ENCODE assay signal across 26 cellular contexts in the genomic region with DNA sequence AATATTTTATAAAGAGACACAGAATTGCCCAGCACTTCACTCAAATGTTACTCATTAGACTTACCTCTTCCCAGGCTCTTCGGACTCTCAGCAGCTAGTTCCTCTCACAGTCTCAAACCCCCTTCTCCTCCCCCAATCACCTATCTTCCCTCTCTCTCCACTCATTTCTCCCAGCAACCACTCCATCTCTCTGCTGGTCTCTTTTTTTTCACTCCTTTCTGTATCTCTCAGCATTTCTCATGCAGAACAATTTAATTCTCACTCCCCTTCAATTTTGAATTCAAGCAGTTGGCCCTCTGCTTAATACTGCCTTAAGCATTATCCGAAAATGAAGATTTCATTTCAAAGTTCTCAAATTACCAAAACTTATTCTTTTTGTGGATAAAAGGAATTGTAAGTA. TPM values are rescaled to one million over a fixed set of nuclear protein-coding genes. Genes with fewer than 3 reads are reported as not detected.
DNase-seq lines count a peak whose midpoint lies in the region; ATAC-seq, FAIRE-seq and TF ChIP-seq lines count a peak whose summit lies in the region.
"Had no signal": no experiment of that assay in that cellular context is flagged by ENCODE, and none has a peak within 500 bp of the region (broad histone marks: within the 10 kb centered on the region; RNA-seq: fewer than 3 reads in every experiment).

No MANE protein-coding gene starts in this region.

- dilution Hi-C loops in keratinocyte (cut with MboI; ENCODE audit: extremely low pct_ligation_motif_present, low sequenced_read_pairs) = no loop called here

- H3K79me2 ChIP-seq in keratinocyte (ENCODE audit: control insufficient read depth, insufficient read depth, low read length) = no peaks in the 10 kb centered on the region

- H3K9ac ChIP-seq in keratinocyte (ENCODE audit: control insufficient read depth, extremely low read depth, insufficient read depth, low read length) = no peak overlapping the region

- TF ChIP-seq POLR2A in A549 (IDR thresholded peaks at IDR 0.05; ENCODE audit: low read length) = no peak

- peak overlapping the region; percentile 83 for H3K27ac Mint-ChIP-seq in HFFc6
- no peak overlapping the region for H3K27ac Mint-ChIP-seq in activated T-helper 1 cell treated with anti-CD3 and anti-CD28 coated beads, Interleukin-12 subunit alpha, Interleukin-12 subunit beta, Interleukin-2, Interleukin-4 antibody, amounts not matched to agents 30 ng/mL and 10 ng/mL and 1 ng/mL, durations not matched to agents 14 hours and 24 hours and 36 hours
- H3K27ac Mint-ChIP-seq: activated CD4-positive, alpha-beta memory T cell treated with anti-CD3 and anti-CD28 coated beads, Interleukin-2, amount 10 ng/mL, durations not matched to agents 7 days and 5 days; activated naive CD4-positive, alpha-beta T cell treated with anti-CD3 and anti-CD28 coated beads for 36 hours; CD4-positive, alpha-beta T cell; IgD-negative memory B cell; nephron had no signal

- H3K4me3 Mint-ChIP-seq in HFFc6 = no peak overlapping the region
- no peak overlapping the region for H3K4me3 Mint-ChIP-seq in activated T-helper 1 cell treated with anti-CD3 and anti-CD28 coated beads, Interleukin-12 subunit alpha, Interleukin-12 subunit beta, Interleukin-2, Interleukin-4 antibody, amounts not matched to agents 30 ng/mL and 10 ng/mL and 1 ng/mL, durations not matched to agents 14 hours and 24 hours and 36 hours
- H3K4me3 Mint-ChIP-seq: activated CD4-positive, alpha-beta memory T cell treated with anti-CD3 and anti-CD28 coated beads, Interleukin-2, amount 10 ng/mL, durations not matched to agents 7 days and 5 days; activated naive CD4-positive, alpha-beta T cell treated with anti-CD3 and anti-CD28 coated beads for 36 hours; CD4-positive, alpha-beta T cell; nephron had no signal

- H3K27me3 ChIP-seq in keratinocyte (ENCODE audit: control insufficient read depth, extremely low read depth, insufficient read depth, low read length) = no peaks in the 10 kb centered on the region
- H3K27me3 ChIP-seq: gastrocnemius medialis, pancreas, upper lobe of right lung had no signal

- no peaks in the 10 kb centered on the region; the same call in 1 of the 2 replicates for H3K9me3 Mint-ChIP-seq in HFFc6
- no peaks in the 10 kb centered on the region for H3K9me3 Mint-ChIP-seq in activated T-helper 1 cell treated with anti-CD3 and anti-CD28 coated beads, Interleukin-12 subunit alpha, Interleukin-12 subunit beta, Interleukin-2, Interleukin-4 antibody, amounts not matched to agents 30 ng/mL and 10 ng/mL and 1 ng/mL, durations not matched to agents 14 hours and 24 hours and 36 hours
- H3K9me3 Mint-ChIP-seq: activated CD4-positive, alpha-beta memory T cell treated with anti-CD3 and anti-CD28 coated beads, Interleukin-2, amount 10 ng/mL, durations not matched to agents 7 days and 5 days; activated naive CD4-positive, alpha-beta T cell treated with anti-CD3 and anti-CD28 coated beads for 36 hours; CD4-positive, alpha-beta T cell; nephron had no signal

- no peak for TF ChIP-seq RAD21 in A549 (conservative IDR thresholded peaks at IDR 0.05 in 1 of 2, IDR thresholded peaks at IDR 0.05 in 1 of 2)

- H2AFZ ChIP-seq in keratinocyte (ENCODE audit: control insufficient read depth, low read length) = no peak overlapping the region

- H3K36me3 Mint-ChIP-seq in HFFc6 (ENCODE audit: low read depth) = peaks cover 10% of the 10 kb centered on the region; the same call in 1 of the 2 replicates
- no peaks in the 10 kb centered on the region for H3K36me3 Mint-ChIP-seq in activated T-helper 1 cell treated with anti-CD3 and anti-CD28 coated beads, Interleukin-12 subunit alpha, Interleukin-12 subunit beta, Interleukin-2, Interleukin-4 antibody, amounts not matched to agents 30 ng/mL and 10 ng/mL and 1 ng/mL, durations not matched to agents 14 hours and 24 hours and 36 hours (ENCODE audit: low read depth)
- H3K36me3 Mint-ChIP-seq: IgD-negative memory B cell had no signal

- H4K20me1 ChIP-seq in keratinocyte (ENCODE audit: control insufficient read depth, extremely low read depth, insufficient read depth, low read length) = no peaks in the 10 kb centered on the region

- H3K4me1 ChIP-seq in A549 (peaks cover 71% of the 10 kb centered on the region), keratinocyte (ENCODE audit: control insufficient read depth, extremely low read depth, insufficient read depth, low read length) (peaks cover 25% of the 10 kb centered on the region)
- H3K4me1 ChIP-seq: gastrocnemius medialis, lower lobe of right lung, pancreas had no signal

- H3K4me2 ChIP-seq in A549 = peak overlapping the region; percentile 81
- no peak overlapping the region for H3K4me2 ChIP-seq in keratinocyte (ENCODE audit: control insufficient read depth, extremely low read depth, insufficient read depth, low read depth, low read length)

- H3K4me3 ChIP-seq in A549 (peak overlapping the region; percentile 11; the same call in 1 of the 3 replicates), keratinocyte (ENCODE audit: control insufficient read depth in 2 of 3, extremely low read depth in 1 of 3, insufficient read depth in 2 of 3, low read depth in 1 of 3, low read length in 3 of 3) (no peak overlapping the region)
- H3K4me3 ChIP-seq: gastrocnemius medialis, lower lobe of right lung, pancreas, skin epidermis, upper lobe of right lung had no signal

- ATAC-seq in A549 = peak; percentile 62 to 82; a peak in 3 of 6 replicates
- peak; percentile 10; the same call in 2 of the 3 replicates for ATAC-seq in SK-N-SH treated with all-trans-retinoic acid at 6 μM for 48 hours
- ATAC-seq: gastrocnemius medialis, lower lobe of right lung, pancreas, upper lobe of right lung had no signal

- POLR2A ChIA-PET in A549 (lab: Yijun Ruan, JAX) = interaction anchor here (0.8 to 1.8 kb wide), 5 partner anchors 17 to 193 kb away, joined by 3 to 7 read pairs (median 4); a partner anchor contains a TSS
- POLR2A ChIA-PET in HEK293T (lab: Yijun Ruan, JAX) = no interaction called here

- intact Hi-C loops in activated T-helper 1 cell treated with anti-CD3 and anti-CD28 coated beads, Interleukin-12 subunit alpha, Interleukin-12 subunit beta, Interleukin-2, Interleukin-4 antibody, amounts not matched to agents 30 ng/mL and 10 ng/mL and 1 ng/mL, durations not matched to agents 14 hours and 24 hours and 36 hours (cut with micrococcal nuclease) = no loop called here

- TF ChIP-seq EP300 in A549 (IDR thresholded peaks at IDR 0.05) = no peak

- H3K4me1 Mint-ChIP-seq in HFFc6 (ENCODE audit: low read depth) = peaks cover 38% of the 10 kb centered on the region
- H3K4me1 Mint-ChIP-seq in activated T-helper 1 cell treated with anti-CD3 and anti-CD28 coated beads, Interleukin-12 subunit alpha, Interleukin-12 subunit beta, Interleukin-2, Interleukin-4 antibody, amounts not matched to agents 30 ng/mL and 10 ng/mL and 1 ng/mL, durations not matched to agents 14 hours and 24 hours and 36 hours (ENCODE audit: low read depth) = no peaks in the 10 kb centered on the region
- H3K4me1 Mint-ChIP-seq: activated CD4-positive, alpha-beta memory T cell treated with anti-CD3 and anti-CD28 coated beads, Interleukin-2, amount 10 ng/mL, durations not matched to agents 7 days and 5 days; nephron had no signal

- H3K27me3 Mint-ChIP-seq in HFFc6 (ENCODE audit: insufficient read depth) = no peaks in the 10 kb centered on the region; the same call in 1 of the 2 replicates
- H3K27me3 Mint-ChIP-seq in activated T-helper 1 cell treated with anti-CD3 and anti-CD28 coated beads, Interleukin-12 subunit alpha, Interleukin-12 subunit beta, Interleukin-2, Interleukin-4 antibody, amounts not matched to agents 30 ng/mL and 10 ng/mL and 1 ng/mL, durations not matched to agents 14 hours and 24 hours and 36 hours (ENCODE audit: insufficient read depth) = no peaks in the 10 kb centered on the region
- H3K27me3 Mint-ChIP-seq: IgD-negative memory B cell had no signal

- peak; percentile 28 for FAIRE-seq in A549 (lab: Jason Lieb, UNC)
- FAIRE-seq in keratinocyte (lab: Jason Lieb, UNC) = no peak

- H3K27ac ChIP-seq in A549 (peak overlapping the region; percentile 90 to 94), keratinocyte (ENCODE audit: control insufficient read depth, insufficient read depth, low read length) (peak overlapping the region; percentile 23)
- H3K27ac ChIP-seq: gastrocnemius medialis, lower lobe of right lung, pancreas, skin epidermis, upper lobe of right lung had no signal

- H3K36me3 ChIP-seq in keratinocyte (ENCODE audit: control insufficient read depth in 2 of 2, extremely low read depth in 1 of 2, insufficient read depth in 2 of 2, low read length in 2 of 2) = no peaks in the 10 kb centered on the region
- H3K36me3 ChIP-seq: gastrocnemius medialis, lower lobe of right lung, pancreas, upper lobe of right lung had no signal

- CTCF ChIA-PET in A549 (lab: Yijun Ruan, JAX) (interaction anchor here (0.8 to 2.6 kb wide), 5 partner anchors 23 to 291 kb away, joined by 3 to 14 read pairs (median 4); no protein-coding TSS in a partner anchor), HEK293T (lab: Yijun Ruan, JAX) (interaction anchor here (0.6 to 0.7 kb wide), 2 partner anchors 49 to 126 kb away, joined by 3 read pairs; no protein-coding TSS in a partner anchor)

- DNase-seq in A549 (ENCODE audit: low read depth in 1 of 2, low spot score in 1 of 2) (peak; percentile 33 to 74), HFFc6 (no peak), keratinocyte (ENCODE audit: low read depth, low spot score) (no peak), activated gamma-delta T cell treated with Interleukin-2 at 50 U/mL for 16 hours (no peak), NCI-H2171 treated with DMSO at 0.1 percent for 48 hours (lab: John Stamatoyannopoulos, UW) (no peak), HEK293T (ENCODE audit: extremely low spot score) (no peak)
- no peak for DNase-seq in activated T-helper 1 cell treated with anti-CD3 and anti-CD28 coated beads, Interleukin-12 subunit alpha, Interleukin-12 subunit beta, Interleukin-2, Interleukin-4 antibody, amounts not matched to agents 30 ng/mL and 10 ng/mL and 1 ng/mL, durations not matched to agents 14 hours and 24 hours and 36 hours (ENCODE audit: low spot score)
- DNase-seq: 8988T; activated CD4-positive, alpha-beta memory T cell treated with anti-CD3 and anti-CD28 coated beads, Interleukin-2, amount 10 ng/mL, durations not matched to agents 7 days and 5 days; activated CD4-positive, alpha-beta T cell treated with anti-CD3 and anti-CD28 coated beads for 1 hour; activated CD8-positive, alpha-beta memory T cell treated with anti-CD3 and anti-CD28 coated beads, Interleukin-2, amount 50 U/mL, for 4 hours; activated naive CD4-positive, alpha-beta T cell treated with anti-CD3 and anti-CD28 coated beads for 36 hours; CD4-positive, alpha-beta T cell; gastrocnemius medialis; lower lobe of right lung; NCI-H146; NCI-H446; NCI-H748 treated with DMSO at 0.1 percent for 48 hours; pancreas; stimulated activated naive CD4-positive, alpha-beta T cell; upper lobe of right lung had no signal

- H3K9me3 ChIP-seq in A549 (0 out of 3 replicates have a peak, but pooled peaks cover 5% of the 10 kb centered on the region), keratinocyte (ENCODE audit: control insufficient read depth, low read depth, low read length) (no peaks in the 10 kb centered on the region)
- H3K9me3 ChIP-seq: gastrocnemius medialis, lower lobe of right lung, pancreas, upper lobe of right lung had no signal

- no peaks in the 10 kb centered on the region for H3K9me1 ChIP-seq in keratinocyte (ENCODE audit: control insufficient read depth, extremely low read depth, insufficient read depth, low read length)

- 6% methylated on average over 2 of the region's 2 CpGs for WGBS in A549 (ENCODE audit: missing lambda C conversion rate)

- TF ChIP-seq CTCF in A549 (IDR thresholded peaks at IDR 0.05) (no peak), HFFc6 (IDR thresholded peaks at IDR 0.05) (no peak), keratinocyte (optimal IDR thresholded peaks at IDR 0.05 in 1 of 3, IDR thresholded peaks at IDR 0.05 in 1 of 3, conservative IDR thresholded peaks at IDR 0.05 in 1 of 3; ENCODE audit: extremely low read depth in 1 of 3, insufficient read depth in 2 of 3, low read length in 3 of 3) (no peak)

RNA-seq across cellular contexts. Expression of a gene that starts 34.4 kb away (rescaled TPM):
- polyA plus RNA-seq in A549 (2011; rRNA removed) = 257 and 296 TPM in 2 replicates
- 161 and 178 TPM in 2 replicates for polyA plus RNA-seq in A549 (2012; cell fraction: cytosol; rRNA removed)
- 64.3 and 90.5 TPM in 2 replicates for polyA plus RNA-seq in A549 (2012; cell fraction: nucleus; rRNA removed)
- 142 to 159 TPM (median 156 TPM) in 3 replicates for polyA plus RNA-seq in A549 (2017; fragmentation: RNase III; extraction: RNeasy Plus Mini Kit Qiagen cat#74134 plus additional on column Dnase treatment)
- polyA minus RNA-seq in A549 (2011; rRNA and poly(A)+ RNA removed) = 179 and 187 TPM in 2 replicates
- total RNA-seq in HFFc6 (2021; fragmentation: NEBNext Ultra II Directional; extraction: Animal tissue kit (Norgen Biotek cat#: 25700)) = 100 to 1,000 TPM; 157 to 229 (median 186) TPM
- 467 to 631 TPM (median 530 TPM) in 3 replicates for polyA plus RNA-seq in keratinocyte
- 140 TPM for polyA plus RNA-seq in keratinocyte (2011; ENCODE audit: low read depth)
- polyA plus RNA-seq in keratinocyte (2011; cell fraction: cytosol; rRNA removed) = 511 and 813 TPM in 2 replicates
- polyA plus RNA-seq in keratinocyte (2011; cell fraction: nucleus; rRNA removed) = 329 and 358 TPM in 2 replicates
- polyA plus RNA-seq in keratinocyte (2012; ENCODE audit: low replicate concordance) = 170 and 280 TPM in 2 replicates
- 373 to 543 TPM (median 498 TPM) in 3 replicates for polyA minus RNA-seq in keratinocyte
- 618 TPM for polyA minus RNA-seq in keratinocyte (2011; cell fraction: cytosol; rRNA and poly(A)+ RNA removed)
- polyA minus RNA-seq in keratinocyte (2011; cell fraction: nucleus; rRNA and poly(A)+ RNA removed) = 114 and 202 TPM in 2 replicates
- total RNA-seq in activated T-helper 1 cell treated with anti-CD3 and anti-CD28 coated beads, Interleukin-12 subunit alpha, Interleukin-12 subunit beta, Interleukin-2, Interleukin-4 antibody, amounts not matched to agents 30 ng/mL and 10 ng/mL and 1 ng/mL, durations not matched to agents 14 hours and 24 hours and 36 hours = not detected in 2 replicates
- total RNA-seq: activated CD4-positive, alpha-beta memory T cell treated with anti-CD3 and anti-CD28 coated beads, Interleukin-2, amount 10 ng/mL, durations not matched to agents 7 days and 5 days; activated naive CD4-positive, alpha-beta T cell treated with anti-CD3 and anti-CD28 coated beads for 36 hours; CD4-positive, alpha-beta T cell; T-helper 2 cell treated with Interferon-gamma antibody and Interleukin-4, amounts not matched to agents 100 ng/mL and 5 ng/mL, for 36 hours had no signal
- polyA plus RNA-seq: IgD-negative memory B cell had no signal

RNA-seq across cellular contexts. Expression of a gene that starts 59.7 kb away (rescaled TPM):
- polyA plus RNA-seq in A549 (2011; rRNA removed) = 365 and 529 TPM in 2 replicates
- polyA plus RNA-seq in A549 (2012; cell fraction: cytosol; rRNA removed) = 589 and 611 TPM in 2 replicates
- 290 and 502 TPM in 2 replicates for polyA plus RNA-seq in A549 (2012; cell fraction: nucleus; rRNA removed)
- polyA plus RNA-seq in A549 (2017; fragmentation: RNase III; extraction: RNeasy Plus Mini Kit Qiagen cat#74134 plus additional on column Dnase treatment) = 493 to 547 TPM (median 530 TPM) in 3 replicates
- 537 and 542 TPM in 2 replicates for polyA minus RNA-seq in A549 (2011; rRNA and poly(A)+ RNA removed)
- total RNA-seq in HFFc6 (2021; fragmentation: NEBNext Ultra II Directional; extraction: Animal tissue kit (Norgen Biotek cat#: 25700)) = 1,000 to 10,000 TPM in 5 of 6 experiments, 100 to 1,000 TPM in 1; 938 to 1,171 (median 1,076) TPM
- 2,867 to 2,979 TPM (median 2,905 TPM) in 3 replicates for polyA plus RNA-seq in keratinocyte
- polyA plus RNA-seq in keratinocyte (2011; ENCODE audit: low read depth) = 537 TPM
- polyA plus RNA-seq in keratinocyte (2011; cell fraction: cytosol; rRNA removed) = 3,107 and 4,303 TPM in 2 replicates
- 2,001 and 2,393 TPM in 2 replicates for polyA plus RNA-seq in keratinocyte (2011; cell fraction: nucleus; rRNA removed)
- 370 and 1,627 TPM in 2 replicates for polyA plus RNA-seq in keratinocyte (2012; ENCODE audit: low replicate concordance)
- polyA minus RNA-seq in keratinocyte = 4,413 to 5,248 TPM (median 4,690 TPM) in 3 replicates
- 1,844 TPM for polyA minus RNA-seq in keratinocyte (2011; cell fraction: cytosol; rRNA and poly(A)+ RNA removed)
- 723 and 1,290 TPM in 2 replicates for polyA minus RNA-seq in keratinocyte (2011; cell fraction: nucleus; rRNA and poly(A)+ RNA removed)
- total RNA-seq in activated T-helper 1 cell treated with anti-CD3 and anti-CD28 coated beads, Interleukin-12 subunit alpha, Interleukin-12 subunit beta, Interleukin-2, Interleukin-4 antibody, amounts not matched to agents 30 ng/mL and 10 ng/mL and 1 ng/mL, durations not matched to agents 14 hours and 24 hours and 36 hours = 0.76 and 1.8 TPM in 2 replicates
- total RNA-seq: CD4-positive, alpha-beta T cell; T-helper 2 cell treated with Interferon-gamma antibody and Interleukin-4, amounts not matched to agents 100 ng/mL and 5 ng/mL, for 36 hours had no signal

Comparison
In these comparisons a context has a peak if more than half of its experiments do, and no peak if none do; other contexts are left out.
1. DNase-seq: peak in A549 (2 of 2); none in HFFc6 (single experiment), keratinocyte (single experiment), activated gamma-delta T cell treated with Interleukin-2 at 50 U/mL for 16 hours (single experiment), activated T-helper 1 cell treated with anti-CD3 and anti-CD28 coated beads, Interleukin-12 subunit alpha, Interleukin-12 subunit beta, Interleukin-2, Interleukin-4 antibody, amounts not matched to agents 30 ng/mL and 10 ng/mL and 1 ng/mL, durations not matched to agents 14 hours and 24 hours and 36 hours (single experiment), NCI-H2171 treated with DMSO at 0.1 percent for 48 hours (single experiment) and HEK293T (single experiment).
2. RNA of a gene that starts 34.4 kb away (total RNA-seq): 157 to 229 TPM in HFFc6; not detected in activated T-helper 1 cell treated with anti-CD3 and anti-CD28 coated beads, Interleukin-12 subunit alpha, Interleukin-12 subunit beta, Interleukin-2, Interleukin-4 antibody, amounts not matched to agents 30 ng/mL and 10 ng/mL and 1 ng/mL, durations not matched to agents 14 hours and 24 hours and 36 hours; every median in the first group is over 100 times any median in the second.
3. RNA of a gene that starts 59.7 kb away (total RNA-seq): 938 to 1,171 TPM in HFFc6; 0.76 to 1.8 TPM in activated T-helper 1 cell treated with anti-CD3 and anti-CD28 coated beads, Interleukin-12 subunit alpha, Interleukin-12 subunit beta, Interleukin-2, Interleukin-4 antibody, amounts not matched to agents 30 ng/mL and 10 ng/mL and 1 ng/mL, durations not matched to agents 14 hours and 24 hours and 36 hours; every median in the first group is over 100 times any median in the second.